In the genomic region with DNA sequence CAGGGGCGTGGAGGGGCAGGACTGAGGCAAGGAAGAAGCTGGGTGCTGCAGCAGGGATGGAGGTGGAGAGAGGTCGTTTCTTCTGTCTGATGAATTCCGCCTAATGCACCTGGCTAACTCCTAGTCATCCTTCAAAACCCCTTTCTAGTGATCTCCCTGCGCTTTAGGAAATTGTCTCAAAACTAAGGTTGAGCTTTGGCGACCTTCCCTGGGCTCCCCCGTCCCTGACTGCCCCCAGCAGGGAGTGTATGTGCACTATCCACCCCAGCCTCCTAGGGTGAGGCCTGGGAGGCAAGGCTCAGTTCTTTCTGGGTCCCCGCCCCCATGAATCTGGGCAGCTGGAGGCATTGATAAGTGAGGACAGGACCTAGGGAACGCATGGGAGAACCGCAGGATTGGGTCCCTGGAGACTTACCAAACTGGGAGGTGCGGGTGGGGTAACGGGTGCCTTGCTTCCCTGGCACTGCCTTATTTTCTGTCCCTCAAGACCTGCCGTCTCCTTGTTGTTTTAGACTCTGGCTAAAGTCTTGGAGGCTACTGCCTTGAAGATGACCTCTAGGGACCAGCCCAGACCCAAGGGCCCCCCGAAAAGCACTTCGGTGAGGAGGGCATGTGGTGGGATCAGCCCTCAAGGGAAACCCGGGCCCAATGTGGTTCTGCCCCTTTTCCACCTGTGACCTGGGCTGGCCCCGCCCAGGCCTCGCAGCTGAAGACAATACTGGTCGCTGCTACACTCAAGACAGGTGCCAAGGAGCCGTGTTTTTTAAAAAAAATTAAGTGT, we compare ENCODE assay signal across 8 cellular contexts. TPM values are rescaled to one million over a fixed set of nuclear protein-coding genes. Genes with fewer than 3 reads are reported as not detected.
A peak's percentile ranks its signal among the peaks of the same experiment; 100 is the strongest.
DNase-seq lines count a peak whose midpoint lies in the region; ATAC-seq and TF ChIP-seq lines count a peak whose summit lies in the region.

No MANE protein-coding gene starts in this region.

- peaks cover 8% of the 10 kb centered on the region for H3K9me3 Mint-ChIP-seq in glutamatergic neuron (ENCODE audit: unreplicated experiment)

- H3K27ac Mint-ChIP-seq in glutamatergic neuron (ENCODE audit: unreplicated experiment) = no peak overlapping the region

- H3K27me3 ChIP-seq in NT2/D1 (ENCODE audit: insufficient read depth, insufficient read length) (peaks cover 96% of the 10 kb centered on the region), skeletal muscle satellite cell (ENCODE audit: control insufficient read depth, insufficient read depth, low read length) (peaks cover 15% of the 10 kb centered on the region)

- H3K36me3 Mint-ChIP-seq in glutamatergic neuron (ENCODE audit: unreplicated experiment) = no peaks in the 10 kb centered on the region

- H3K4me1 Mint-ChIP-seq in glutamatergic neuron (ENCODE audit: low read depth, unreplicated experiment) = peaks cover 6% of the 10 kb centered on the region

- peaks cover 19% of the 10 kb centered on the region for H3K27me3 Mint-ChIP-seq in glutamatergic neuron (ENCODE audit: unreplicated experiment)

- H3K4me1 ChIP-seq in NT2/D1 (ENCODE audit: insufficient read depth, insufficient read length) = peaks cover 19% of the 10 kb centered on the region
- H3K4me1 ChIP-seq in skeletal muscle satellite cell (ENCODE audit: control insufficient read depth, insufficient read depth, low read length) = peaks cover 17% of the 10 kb centered on the region

- H3K4me2 ChIP-seq in skeletal muscle satellite cell (ENCODE audit: low read length) = peak overlapping the region; percentile 99

- H3K36me3 ChIP-seq in NT2/D1 (ENCODE audit: insufficient read depth, insufficient read length, low read length) (no peaks in the 10 kb centered on the region), skeletal muscle satellite cell (ENCODE audit: insufficient read depth, low read length) (no peaks in the 10 kb centered on the region)

- DNase-seq in NT2/D1 (ENCODE audit: low read depth, low spot score) (no peak), epithelial cell of proximal tubule (ENCODE audit: low read depth) (no peak), glutamatergic neuron (no peak), NCI-H82 treated with DMSO at 0.1 percent for 48 hours (lab: John Stamatoyannopoulos, UW; ENCODE audit: unreplicated experiment) (no peak), dedifferentiated amniotic fluid mesenchymal stem cell (ENCODE audit: extremely low spot score) (no peak)
- no peak for DNase-seq in stimulated activated CD4-positive, alpha-beta T cell treated with anti-CD3 and anti-CD28 coated beads, Interleukin-1b, Interleukin-23, amount 100 ng/mL, for 48 hours

- no peak overlapping the region for H3K4me3 Mint-ChIP-seq in glutamatergic neuron (ENCODE audit: unreplicated experiment)

- TF ChIP-seq CTCF in epithelial cell of proximal tubule (conservative IDR thresholded peaks at IDR 0.05; ENCODE audit: low read depth, low read length) = no peak
- no peak for TF ChIP-seq CTCF in glutamatergic neuron (IDR thresholded peaks at IDR 0.05; ENCODE audit: partially characterized antibody, unreplicated experiment)

- ATAC-seq in GM18873 (IDR thresholded peaks at IDR 0.05; ENCODE audit: low FRiP score, unreplicated experiment) = peak; percentile 8

- no peak overlapping the region for H3K4me3 ChIP-seq in NT2/D1 (ENCODE audit: insufficient read length, low read depth)
- H3K4me3 ChIP-seq in epithelial cell of proximal tubule (ENCODE audit: low read depth, low read length) = peak overlapping the region; percentile 42
- H3K4me3 ChIP-seq in skeletal muscle satellite cell (ENCODE audit: low read length) = peak overlapping the region; percentile 32

- peak overlapping the region; percentile 50 for H3K9ac ChIP-seq in NT2/D1 (ENCODE audit: insufficient read length, low read depth)
- no peak overlapping the region for H3K9ac ChIP-seq in skeletal muscle satellite cell (ENCODE audit: low read depth, low read length)

- H3K9me3 ChIP-seq in NT2/D1 (ENCODE audit: insufficient read depth, low read length) (no peaks in the 10 kb centered on the region), skeletal muscle satellite cell (replicated peaks; ENCODE audit: low read length) (no peaks in the 10 kb centered on the region)

RNA-seq across cellular contexts. Expression of a gene that starts 0.5 kb away (rescaled TPM):
- total RNA-seq in epithelial cell of proximal tubule = 0.58 and 1.0 TPM in 2 replicates
- 0.44 and 0.76 TPM in 2 replicates for total RNA-seq in skeletal muscle satellite cell (2012; rRNA removed)
- total RNA-seq in glutamatergic neuron (ENCODE audit: unreplicated experiment) = not detected

RNA-seq across cellular contexts. Expression of a gene that starts 33.1 kb away (rescaled TPM):
- 1.6 and 2.6 TPM in 2 replicates for total RNA-seq in epithelial cell of proximal tubule
- total RNA-seq in skeletal muscle satellite cell (2012; rRNA removed) = 3.1 and 5.1 TPM in 2 replicates
- 4.8 TPM for total RNA-seq in glutamatergic neuron (ENCODE audit: unreplicated experiment)

RNA-seq across cellular contexts. Expression of a gene that starts 51.2 kb away (rescaled TPM):
- total RNA-seq in epithelial cell of proximal tubule (1.6 and 2.9 TPM in 2 replicates), glutamatergic neuron (ENCODE audit: unreplicated experiment) (not detected)
- 0.44 and 0.76 TPM in 2 replicates for total RNA-seq in skeletal muscle satellite cell (2012; rRNA removed)
